ENCODE assay signal across 14 cellular contexts in genomic region chr1:232385221-232385620, GRCh38.
A peak's percentile ranks its signal among the peaks of the same experiment; 100 is the strongest.
DNase-seq lines count a peak whose midpoint lies in the region; ATAC-seq, FAIRE-seq and TF ChIP-seq lines count a peak whose summit lies in the region.
"Had no signal": no experiment of that assay in that cellular context is flagged by ENCODE, and none has a peak within 500 bp of the region (broad histone marks: within the 10 kb centered on the region; RNA-seq: fewer than 3 reads in every experiment).

No MANE protein-coding gene starts in this region.

- intact Hi-C loops in pancreas (cut with DNase I): no loop called here
- intact Hi-C loops in activated CD4-positive, alpha-beta T cell treated with anti-CD3 and anti-CD28 coated beads, Interleukin-2, amount 10 ng/mL, durations not matched to agents 24 days and 14 days (cut with micrococcal nuclease): no loop called here

- peaks cover 2% of the 10 kb centered on the region for H3K27me3 Mint-ChIP-seq in activated CD4-positive, alpha-beta T cell treated with anti-CD3 and anti-CD28 coated beads, Interleukin-2, amount 10 ng/mL, durations not matched to agents 24 days and 14 days
- H3K27me3 Mint-ChIP-seq: stimulated activated naive B cell treated with anti-CD40 and anti-IgM and Interleukin-4, amounts not matched to agents 10 μg/mL and 1 μg/mL and 100 μg/mL, for 72 hours had no signal

- no peak overlapping the region for H3K4me3 Mint-ChIP-seq in activated CD4-positive, alpha-beta T cell treated with anti-CD3 and anti-CD28 coated beads, Interleukin-2, amount 10 ng/mL, durations not matched to agents 24 days and 14 days
- H3K4me3 Mint-ChIP-seq: nephron; stimulated activated naive B cell treated with anti-CD40 and anti-IgM and Interleukin-4, amounts not matched to agents 10 μg/mL and 1 μg/mL and 100 μg/mL, for 72 hours had no signal

- H3K23ac ChIP-seq in trophoblast cell (ENCODE audit: low read length): no peak overlapping the region

- ATAC-seq in pancreas: no peak

- H3K27ac ChIP-seq in trophoblast cell (ENCODE audit: low read depth, low read length) (no peak overlapping the region), pancreas (no peak overlapping the region)

- peaks cover 2% of the 10 kb centered on the region for H3K9me3 ChIP-seq in trophoblast cell (ENCODE audit: insufficient read depth, low read depth, low read length)
- no peaks in the 10 kb centered on the region for H3K9me3 ChIP-seq in pancreas

- no peaks in the 10 kb centered on the region for H3K79me2 ChIP-seq in trophoblast cell (ENCODE audit: control insufficient read depth, insufficient read depth, low read length, poor library complexity)

- no peak overlapping the region for H2BK5ac ChIP-seq in trophoblast cell (ENCODE audit: low read depth, low read length, poor library complexity)

- H3K18ac ChIP-seq in trophoblast cell (ENCODE audit: low read length): no peak overlapping the region

- WGBS in trophoblast cell (ENCODE audit: extremely low coverage, insufficient coverage, insufficient read length): no CpG with 5 or more reads among the region's 10 CpGs
- WGBS in pancreas, 2 donors: 76 to 84% methylated on average over 10 of the region's 10 CpGs

- H3K36me3 Mint-ChIP-seq in activated CD4-positive, alpha-beta T cell treated with anti-CD3 and anti-CD28 coated beads, Interleukin-2, amount 10 ng/mL, durations not matched to agents 24 days and 14 days (ENCODE audit: low read depth): no peaks in the 10 kb centered on the region
- H3K36me3 Mint-ChIP-seq: stimulated activated naive B cell treated with anti-CD40 and anti-IgM and Interleukin-4, amounts not matched to agents 10 μg/mL and 1 μg/mL and 100 μg/mL, for 72 hours had no signal

- H3K4me2 ChIP-seq in trophoblast cell (ENCODE audit: low read length): no peak overlapping the region

- no peak overlapping the region for H3K4ac ChIP-seq in trophoblast cell (ENCODE audit: low read depth, low read length)

- H3K9me3 Mint-ChIP-seq in activated CD4-positive, alpha-beta T cell treated with anti-CD3 and anti-CD28 coated beads, Interleukin-2, amount 10 ng/mL, durations not matched to agents 24 days and 14 days: no peaks in the 10 kb centered on the region
- H3K9me3 Mint-ChIP-seq: nephron had no signal

- no peak overlapping the region for H2AK5ac ChIP-seq in trophoblast cell (ENCODE audit: low read length)

- H3K79me1 ChIP-seq in trophoblast cell (ENCODE audit: low read length): no peaks in the 10 kb centered on the region

- no peak overlapping the region for H3K4me3 ChIP-seq in fibroblast of mammary gland (ENCODE audit: control insufficient read depth, low read depth, low read length)
- H3K4me3 ChIP-seq in trophoblast cell (ENCODE audit: low read depth, low read length): no peak overlapping the region
- no peak overlapping the region for H3K4me3 ChIP-seq in pancreas

- peak; percentile 20 for DNase-seq in GM03348 (ENCODE audit: low spot score)
- DNase-seq in SK-MEL-5 (ENCODE audit: low read depth, low spot score): peak; percentile 23
- peak; percentile 61 for DNase-seq in fibroblast of mammary gland (ENCODE audit: low read depth)
- DNase-seq in trophoblast cell: peak; percentile 15 to 40
- DNase-seq in CD1c-positive myeloid dendritic cell (ENCODE audit: extremely low spot score): no peak
- no peak for DNase-seq in pancreas
- DNase-seq in 8988T: no peak
- DNase-seq in activated CD4-positive, alpha-beta T cell treated with anti-CD3 and anti-CD28 coated beads, Interleukin-2, amount 10 ng/mL, durations not matched to agents 24 days and 14 days: no peak
- DNase-seq: Calu3; erythroblast; HCEC 1CT; kidney; stimulated activated naive B cell treated with anti-CD40 and anti-IgM and Interleukin-4, amounts not matched to agents 10 μg/mL and 1 μg/mL and 100 μg/mL, for 72 hours had no signal

- no peaks in the 10 kb centered on the region for H3K4me1 Mint-ChIP-seq in activated CD4-positive, alpha-beta T cell treated with anti-CD3 and anti-CD28 coated beads, Interleukin-2, amount 10 ng/mL, durations not matched to agents 24 days and 14 days
- H3K4me1 Mint-ChIP-seq: stimulated activated naive B cell treated with anti-CD40 and anti-IgM and Interleukin-4, amounts not matched to agents 10 μg/mL and 1 μg/mL and 100 μg/mL, for 72 hours had no signal

- no peak overlapping the region for H2BK120ac ChIP-seq in trophoblast cell (ENCODE audit: insufficient read depth, low read length, poor library complexity)

- H3K36me3 ChIP-seq in trophoblast cell (ENCODE audit: control insufficient read depth in 1 of 2, insufficient read depth in 2 of 2, low read length in 2 of 2) (no peaks in the 10 kb centered on the region), pancreas (no peaks in the 10 kb centered on the region)

- H4K12ac ChIP-seq in trophoblast cell (ENCODE audit: low read depth, low read length): no peak overlapping the region

- H4K91ac ChIP-seq in trophoblast cell (ENCODE audit: low read depth, low read length): no peak overlapping the region

- TF ChIP-seq CTCF in fibroblast of mammary gland (conservative IDR thresholded peaks at IDR 0.05; ENCODE audit: control insufficient read depth, insufficient read depth, low read depth, low read length) (no peak), pancreas (IDR thresholded peaks at IDR 0.05) (no peak)

- in situ Hi-C loops in SK-MEL-5 (cut with HindIII; ENCODE audit: low pct_unique_long_range_greater_than_20kb, low sequenced_read_pairs): no loop called here

- no peak overlapping the region for H3K27ac Mint-ChIP-seq in activated CD4-positive, alpha-beta T cell treated with anti-CD3 and anti-CD28 coated beads, Interleukin-2, amount 10 ng/mL, durations not matched to agents 24 days and 14 days
- H3K27ac Mint-ChIP-seq: stimulated activated naive B cell treated with anti-CD40 and anti-IgM and Interleukin-4, amounts not matched to agents 10 μg/mL and 1 μg/mL and 100 μg/mL, for 72 hours had no signal

- H3K9ac ChIP-seq in trophoblast cell (ENCODE audit: low read length): no peak overlapping the region

- H3K27me3 ChIP-seq in trophoblast cell (ENCODE audit: insufficient read depth, low read length): no peaks in the 10 kb centered on the region
- H3K27me3 ChIP-seq in pancreas: no peaks in the 10 kb centered on the region

- peaks cover 4 to 5% of the 10 kb centered on the region in 2 experiments for H3K4me1 ChIP-seq in trophoblast cell (ENCODE audit: control insufficient read depth in 1 of 2, insufficient read depth in 2 of 2, low read length in 2 of 2)
- no peaks in the 10 kb centered on the region for H3K4me1 ChIP-seq in pancreas

- no peak overlapping the region for H3K14ac ChIP-seq in trophoblast cell (ENCODE audit: low read length)

- no peak overlapping the region for H2AFZ ChIP-seq in trophoblast cell (ENCODE audit: insufficient read depth, low read length, poor library complexity)

- no peak overlapping the region for H2BK12ac ChIP-seq in trophoblast cell (ENCODE audit: low read length)

- H4K8ac ChIP-seq in trophoblast cell (ENCODE audit: low read depth, low read length): no peak overlapping the region

- FAIRE-seq in pancreas (lab: Jason Lieb, UNC): no peak
- FAIRE-seq: kidney had no signal

Comparison
In these comparisons a context has a peak if more than half of its experiments do, and no peak if none do; other contexts are left out.
1. DNase-seq: peak in GM03348 (single experiment), SK-MEL-5 (single experiment), fibroblast of mammary gland (single experiment) and trophoblast cell (2 of 2); none in CD1c-positive myeloid dendritic cell (single experiment), pancreas (0 of 6), 8988T (single experiment) and activated CD4-positive, alpha-beta T cell treated with anti-CD3 and anti-CD28 coated beads, Interleukin-2, amount 10 ng/mL, durations not matched to agents 24 days and 14 days (single experiment).